Comparison of ENCODE assay signal across 11 cellular contexts in the genomic region with DNA sequence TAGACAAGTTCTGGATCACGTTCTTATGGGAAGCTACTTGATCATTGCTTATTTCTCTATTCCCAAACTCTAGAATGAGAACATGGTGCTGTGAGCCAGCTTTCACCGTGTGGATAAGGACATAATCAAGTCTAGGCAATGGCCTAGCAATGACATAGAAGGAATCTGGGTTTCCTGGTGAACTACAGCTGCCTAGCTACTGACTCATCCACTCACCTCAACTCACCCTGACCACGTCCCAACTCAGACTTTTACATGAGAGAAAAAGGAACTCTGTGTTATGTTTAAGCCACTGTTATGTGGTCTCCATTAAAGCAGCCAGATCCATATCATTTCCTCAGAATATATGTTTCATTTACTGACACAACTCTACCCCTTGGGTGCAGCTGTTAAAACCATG. TPM values are rescaled to one million over a fixed set of nuclear protein-coding genes. Genes with fewer than 3 reads are reported as not detected.
DNase-seq lines count a peak whose midpoint lies in the region; ATAC-seq and TF ChIP-seq lines count a peak whose summit lies in the region.
"Had no signal": no experiment of that assay in that cellular context is flagged by ENCODE, and none has a peak within 500 bp of the region (broad histone marks: within the 10 kb centered on the region; RNA-seq: fewer than 3 reads in every experiment).

No MANE protein-coding gene starts in this region.

- H3K4me3 ChIP-seq in HFF-Myc (replicated peaks; ENCODE audit: low read depth, low read length) = no peak overlapping the region
- no peak overlapping the region for H3K4me3 ChIP-seq in uterus
- no peak overlapping the region for H3K4me3 ChIP-seq in tibial artery
- H3K4me3 ChIP-seq: BLaER1 treated with 17β-estradiol and CSF1 and Interleukin-3, amounts not matched to agents 10 nM and 100 nM had no signal

- H3K27ac ChIP-seq in uterus (no peak overlapping the region), tibial artery (no peak overlapping the region)
- H3K27ac ChIP-seq: BLaER1 treated with 17β-estradiol and CSF1 and Interleukin-3, amounts not matched to agents 10 nM and 100 nM had no signal

- H3K27me3 ChIP-seq in uterus (no peaks in the 10 kb centered on the region), tibial artery (no peaks in the 10 kb centered on the region)
- H3K27me3 ChIP-seq: BLaER1 treated with 17β-estradiol and CSF1 and Interleukin-3, amounts not matched to agents 10 nM and 100 nM had no signal

- intact Hi-C loops in uterus (cut with DNase I; ENCODE audit: low total_unique reads) = no loop called here
- intact Hi-C loops in tibial artery (cut with DNase I; ENCODE audit: low total_unique reads) = no loop called here

- no peaks in the 10 kb centered on the region for H3K9me3 ChIP-seq in uterus
- no peaks in the 10 kb centered on the region for H3K9me3 ChIP-seq in tibial artery
- H3K9me3 ChIP-seq: BLaER1 treated with 17β-estradiol and CSF1 and Interleukin-3, amounts not matched to agents 10 nM and 100 nM had no signal

- ATAC-seq in GM18873 (IDR thresholded peaks at IDR 0.05; ENCODE audit: low FRiP score, unreplicated experiment) = no peak

- TF ChIP-seq POLR2A in uterus (IDR thresholded peaks at IDR 0.05) = no peak

- TF ChIP-seq CTCF in HFF-Myc (IDR thresholded peaks at IDR 0.05; ENCODE audit: low read depth, low read length, missing control alignments) (no peak), uterus (IDR thresholded peaks at IDR 0.05) (no peak), tibial artery (IDR thresholded peaks at IDR 0.05) (no peak)

- H3K36me3 ChIP-seq in uterus (no peaks in the 10 kb centered on the region), tibial artery (no peaks in the 10 kb centered on the region)
- H3K36me3 ChIP-seq: BLaER1 treated with 17β-estradiol and CSF1 and Interleukin-3, amounts not matched to agents 10 nM and 100 nM had no signal

- no peaks in the 10 kb centered on the region for H3K4me1 ChIP-seq in uterus
- peaks cover 0 to 10% (median 0%) of the 10 kb centered on the region in 4 donors for H3K4me1 ChIP-seq in tibial artery
- H3K4me1 ChIP-seq: BLaER1 treated with 17β-estradiol and CSF1 and Interleukin-3, amounts not matched to agents 10 nM and 100 nM had no signal

- DNase-seq in A172 (ENCODE audit: low spot score) = peak; percentile 87
- peak; percentile 17 for DNase-seq in HFF-Myc (ENCODE audit: extremely low read depth, low read depth)
- DNase-seq in SW480 (ENCODE audit: low spot score) = peak; percentile 81
- DNase-seq in iris pigment epithelial cell (ENCODE audit: low read depth) = peak; percentile 89
- no peak for DNase-seq in uterus
- no peak for DNase-seq in DMS153 treated with DMSO at 0.1 percent for 48 hours (lab: John Stamatoyannopoulos, UW; ENCODE audit: unreplicated experiment)
- no peak for DNase-seq in tibial artery
- DNase-seq: activated gamma-delta T cell treated with Interleukin-2 at 50 U/mL for 16 hours, NCI-H2029 treated with DMSO at 0.1 percent for 48 hours had no signal

RNA-seq across cellular contexts. Expression of gene MET, which starts 18.8 kb away (rescaled TPM):
- total RNA-seq in A172 (2014; rRNA removed; shearing (Covaris generic)) = 118 and 144 TPM in 2 replicates
- total RNA-seq in uterus = 10 to 100 TPM; 13.8 to 37.2 (median 35.6) TPM

Comparison
In these comparisons a context has a peak if more than half of its experiments do, and no peak if none do; other contexts are left out.
1. DNase-seq: peak in A172 (single experiment), HFF-Myc (single experiment), SW480 (single experiment) and iris pigment epithelial cell (single experiment); none in uterus (0 of 2), DMS153 treated with DMSO at 0.1 percent for 48 hours (single experiment) and tibial artery (0 of 2).